Comparison of ENCODE assay signal across 19 cellular contexts in genomic region chr2:15507061-15507460, GRCh38.
"Had no signal": no experiment of that assay in that cellular context is flagged by ENCODE, and none has a peak within 500 bp of the region (broad histone marks: within the 10 kb centered on the region; RNA-seq: fewer than 3 reads in every experiment).

No MANE protein-coding gene starts in this region.

- H3K27ac Mint-ChIP-seq: activated CD4-positive, alpha-beta T cell treated with anti-CD3 and anti-CD28 coated beads, Interleukin-2, amount 10 ng/mL, durations not matched to agents 24 days and 14 days; activated naive CD4-positive, alpha-beta T cell treated with anti-CD3 and anti-CD28 coated beads, Interleukin-2, amount 50 U/mL, for 72 hours; effector memory CD8-positive, alpha-beta T cell had no signal

- H3K4me1 ChIP-seq: tibial artery had no signal

- H3K4me1 Mint-ChIP-seq: brain had no signal

- DNase-seq: activated CD4-positive, alpha-beta T cell treated with anti-CD3 and anti-CD28 coated beads, Interleukin-2, amount 10 ng/mL, durations not matched to agents 24 days and 14 days; activated CD4-positive, CD25-positive, alpha-beta regulatory T cell; activated CD8-positive, alpha-beta memory T cell treated with anti-CD3 and anti-CD28 coated beads, Interleukin-2, amount 50 U/mL, for 48 hours; activated gamma-delta T cell; activated T-cell treated with anti-CD3 and anti-CD28 coated beads, Interleukin-2, amount 50 U/mL, for 72 hours; amniotic stem cell; effector memory CD8-positive, alpha-beta T cell; erythroblast; islet precursor cell; stimulated activated CD4-positive, alpha-beta T cell treated with anti-CD3 and anti-CD28 coated beads, Interleukin-15, amount 100 ng/mL, for 24 hours; stimulated activated CD4-positive, alpha-beta T cell treated with anti-CD3 and anti-CD28 coated beads, Interleukin-4, amount 100 ng/mL, for 24 hours; stimulated activated naive CD4-positive, alpha-beta T cell; T-helper 2 cell; tibial artery had no signal

- H3K27me3 Mint-ChIP-seq: activated CD4-positive, alpha-beta T cell treated with anti-CD3 and anti-CD28 coated beads, Interleukin-2, amount 10 ng/mL, durations not matched to agents 24 days and 14 days; brain; central memory CD8-positive, alpha-beta T cell; effector memory CD8-positive, alpha-beta T cell had no signal

- H3K4me3 ChIP-seq: skin epidermis, tibial artery had no signal

- H3K27ac ChIP-seq: skin epidermis, tibial artery had no signal

- H3K9me3 Mint-ChIP-seq: activated CD4-positive, alpha-beta T cell treated with anti-CD3 and anti-CD28 coated beads, Interleukin-2, amount 10 ng/mL, durations not matched to agents 24 days and 14 days; activated naive CD4-positive, alpha-beta T cell treated with anti-CD3 and anti-CD28 coated beads, Interleukin-2, amount 50 U/mL, for 72 hours; activated T-cell treated with anti-CD3 and anti-CD28 coated beads, Interleukin-2, amount 50 U/mL, for 72 hours; brain; central memory CD8-positive, alpha-beta T cell; effector memory CD8-positive, alpha-beta T cell had no signal

- H3K9me3 ChIP-seq: tibial artery had no signal

- H3K4me3 Mint-ChIP-seq: activated CD4-positive, alpha-beta T cell treated with anti-CD3 and anti-CD28 coated beads, Interleukin-2, amount 10 ng/mL, durations not matched to agents 24 days and 14 days; activated T-cell treated with anti-CD3 and anti-CD28 coated beads, Interleukin-2, amount 50 U/mL, for 72 hours; brain; central memory CD8-positive, alpha-beta T cell; effector memory CD8-positive, alpha-beta T cell had no signal

- H3K27me3 ChIP-seq: tibial artery had no signal

- FAIRE-seq: urothelium cell line had no signal

- ATAC-seq: activated naive CD4-positive, alpha-beta T cell treated with anti-CD3 and anti-CD28 coated beads, Interleukin-2, amount 50 U/mL, for 72 hours; activated T-cell treated with anti-CD3 and anti-CD28 coated beads, Interleukin-2, amount 50 U/mL, for 72 hours; effector memory CD8-positive, alpha-beta T cell had no signal
